In the genomic region with DNA sequence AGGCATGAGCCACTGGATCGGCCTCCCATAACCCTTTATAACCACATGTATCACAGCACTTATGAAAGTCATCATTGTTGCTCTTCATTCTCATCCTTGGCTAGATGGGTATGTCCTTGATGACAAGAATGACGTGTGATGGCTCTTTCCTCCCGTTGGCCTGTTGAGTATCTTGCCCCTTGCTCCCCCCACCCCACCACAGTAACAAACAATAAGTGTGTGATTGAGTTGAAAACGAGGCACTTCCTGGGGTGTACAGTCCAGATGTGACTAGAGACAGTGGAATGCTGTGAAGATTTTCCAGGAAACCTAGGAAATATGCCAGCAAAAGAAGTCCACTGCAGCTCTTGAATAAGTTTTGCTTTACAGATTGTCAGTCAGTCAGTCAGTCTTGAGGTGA, we compare ENCODE assay signal across 19 cellular contexts.
DNase-seq lines count a peak whose midpoint lies in the region; ATAC-seq, FAIRE-seq and TF ChIP-seq lines count a peak whose summit lies in the region.
"Had no signal": no experiment of that assay in that cellular context is flagged by ENCODE, and none has a peak within 500 bp of the region (broad histone marks: within the 10 kb centered on the region; RNA-seq: fewer than 3 reads in every experiment).

No MANE protein-coding gene starts in this region.

- no peak for ATAC-seq in stimulated activated naive B cell treated with anti-CD40 and anti-IgM and Interleukin-4, amounts not matched to agents 10 μg/mL and 1 μg/mL and 100 μg/mL, for 72 hours (replicated peaks)
- no peak for ATAC-seq in Right ventricle myocardium superior (ENCODE audit: poor library complexity)
- ATAC-seq: Right ventricle myocardium inferior had no signal

- FAIRE-seq in D721Med (lab: Jason Lieb, UNC): no peak
- FAIRE-seq: A204.1 had no signal

- no peak overlapping the region for H3K27ac Mint-ChIP-seq in stimulated activated naive B cell treated with anti-CD40 and anti-IgM and Interleukin-4, amounts not matched to agents 10 μg/mL and 1 μg/mL and 100 μg/mL, for 72 hours
- H3K27ac Mint-ChIP-seq: CD14-positive monocyte had no signal

- H3K4me3 Mint-ChIP-seq in stimulated activated naive B cell treated with anti-CD40 and anti-IgM and Interleukin-4, amounts not matched to agents 10 μg/mL and 1 μg/mL and 100 μg/mL, for 72 hours: no peak overlapping the region
- H3K4me3 Mint-ChIP-seq: CD14-positive monocyte had no signal

- peak; percentile 34 for DNase-seq in A172 (ENCODE audit: low spot score)
- peak; percentile 34 for DNase-seq in LHCN-M2 (ENCODE audit: low read depth)
- peak; percentile 45 for DNase-seq in astrocyte of the hippocampus (ENCODE audit: low read depth, low spot score)
- peak; percentile 28 for DNase-seq in myocyte (ENCODE audit: low read depth)
- no peak for DNase-seq in SIG-M5 treated with dmso at 0.1 percent for 504 hours (lab: John Stamatoyannopoulos, UW; ENCODE audit: unreplicated experiment)
- no peak for DNase-seq in stimulated activated naive B cell treated with anti-CD40 and anti-IgM and Interleukin-4, amounts not matched to agents 10 μg/mL and 1 μg/mL and 100 μg/mL, for 72 hours
- DNase-seq in D721Med (ENCODE audit: insufficient read length, low spot score): no peak
- DNase-seq in Right ventricle myocardium superior: no peak
- DNase-seq: Caco-2, DMS53, GM23248, KBM-7, NCI-H1092, NCI-H1694 treated with DMSO at 0.1 percent for 48 hours, NCI-H446, PC-9 had no signal

- intact Hi-C loops in Right ventricle myocardium superior (cut with DNase I): no loop called here

- peaks cover 5 to 7% of the 10 kb centered on the region in 2 donors for H3K9me3 Mint-ChIP-seq in stimulated activated naive B cell treated with anti-CD40 and anti-IgM and Interleukin-4, amounts not matched to agents 10 μg/mL and 1 μg/mL and 100 μg/mL, for 72 hours

- H3K4me1 Mint-ChIP-seq in stimulated activated naive B cell treated with anti-CD40 and anti-IgM and Interleukin-4, amounts not matched to agents 10 μg/mL and 1 μg/mL and 100 μg/mL, for 72 hours: no peaks in the 10 kb centered on the region
- H3K4me1 Mint-ChIP-seq: CD14-positive monocyte had no signal

- H3K36me3 Mint-ChIP-seq in stimulated activated naive B cell treated with anti-CD40 and anti-IgM and Interleukin-4, amounts not matched to agents 10 μg/mL and 1 μg/mL and 100 μg/mL, for 72 hours: no peaks in the 10 kb centered on the region
- H3K36me3 Mint-ChIP-seq: CD14-positive monocyte had no signal

- no peak for TF ChIP-seq CTCF in D721Med (IDR thresholded peaks at IDR 0.05; ENCODE audit: insufficient read depth, missing control alignments)

- no peaks in the 10 kb centered on the region for H3K27me3 Mint-ChIP-seq in stimulated activated naive B cell treated with anti-CD40 and anti-IgM and Interleukin-4, amounts not matched to agents 10 μg/mL and 1 μg/mL and 100 μg/mL, for 72 hours

Comparison
In these comparisons a context has a peak if more than half of its experiments do, and no peak if none do; other contexts are left out.
1. DNase-seq: peak in A172 (single experiment), LHCN-M2 (single experiment), astrocyte of the hippocampus (single experiment) and myocyte (single experiment); none in SIG-M5 treated with dmso at 0.1 percent for 504 hours (single experiment), stimulated activated naive B cell treated with anti-CD40 and anti-IgM and Interleukin-4, amounts not matched to agents 10 μg/mL and 1 μg/mL and 100 μg/mL, for 72 hours (single experiment), D721Med (single experiment) and Right ventricle myocardium superior (single experiment).